ENCODE assay signal across 1 cellular context in genomic region chr11:36271794-36272409, GRCh38.
TF ChIP-seq lines count a peak whose summit lies in the region.

No MANE protein-coding gene starts in this region.

TF ChIP-seq in H1, 55 proteins besides CTCF, POLR2A, EP300 and RAD21:
- TF ChIP-seq SIRT6 (IDR thresholded peaks at IDR 0.05; ENCODE audit: low read length), result no peak
- no peak for TF ChIP-seq NRF1 (IDR thresholded peaks at IDR 0.05; ENCODE audit: low read depth, low read length)
- TF ChIP-seq POLR2AphosphoS5 (IDR thresholded peaks at IDR 0.05; ENCODE audit: low read depth, low read length), result no peak
- no peak for TF ChIP-seq SP1 (IDR thresholded peaks at IDR 0.05; ENCODE audit: low read depth, low read length)
- TF ChIP-seq USF2 (IDR thresholded peaks at IDR 0.05; ENCODE audit: low read length), result no peak
- no peak for TF ChIP-seq CHD1 (IDR thresholded peaks at IDR 0.05; ENCODE audit: low read depth, low read length)
- TF ChIP-seq RXRA (IDR thresholded peaks at IDR 0.05; ENCODE audit: insufficient read depth, low read depth, low read length), result no peak
TF ChIP-seq in H1: peak in this region for 0.
